In genomic region chr5:132103380-132103951, GRCh38 we compare ENCODE assay signal across 8 cellular contexts. TPM values are rescaled to one million over a fixed set of nuclear protein-coding genes. Genes with fewer than 3 reads are reported as not detected.
A peak's percentile ranks its signal among the peaks of the same experiment; 100 is the strongest.
DNase-seq lines count a peak whose midpoint lies in the region; ATAC-seq and TF ChIP-seq lines count a peak whose summit lies in the region.

No MANE protein-coding gene starts in this region.

- H3K79me1 ChIP-seq in trophoblast cell (ENCODE audit: low read length), result no peaks in the 10 kb centered on the region

- H3K27ac ChIP-seq in trophoblast cell (ENCODE audit: low read depth, low read length), result no peak overlapping the region

- H3K4me3 Mint-ChIP-seq in endothelial cell (ENCODE audit: unreplicated experiment), result no peak overlapping the region

- H3K14ac ChIP-seq in trophoblast cell (ENCODE audit: low read length), result no peak overlapping the region

- no peak overlapping the region for H3K18ac ChIP-seq in trophoblast cell (ENCODE audit: low read length)

- H3K9me3 ChIP-seq in trophoblast cell (ENCODE audit: insufficient read depth, low read depth, low read length), result no peaks in the 10 kb centered on the region

- no peak overlapping the region for H2BK5ac ChIP-seq in trophoblast cell (ENCODE audit: low read depth, low read length, poor library complexity)

- no peaks in the 10 kb centered on the region for H3K27me3 ChIP-seq in trophoblast cell (ENCODE audit: insufficient read depth, low read length)

- no peaks in the 10 kb centered on the region for H3K4me1 ChIP-seq in trophoblast cell (ENCODE audit: control insufficient read depth in 1 of 2, insufficient read depth in 2 of 2, low read length in 2 of 2)

- no peak overlapping the region for H3K4me2 ChIP-seq in trophoblast cell (ENCODE audit: low read length)

- TF ChIP-seq CTCF in GM13976 (IDR thresholded peaks at IDR 0.05; ENCODE audit: borderline replicate concordance, control extremely low read depth, extremely low read depth, insufficient read depth, missing control alignments), result peak; percentile 5
- TF ChIP-seq CTCF in NB4 (IDR thresholded peaks at IDR 0.05; ENCODE audit: low read depth, low read length), result no peak
- TF ChIP-seq CTCF in endothelial cell (IDR thresholded peaks at IDR 0.05; ENCODE audit: unreplicated experiment), result no peak

- H3K27ac Mint-ChIP-seq in endothelial cell (ENCODE audit: unreplicated experiment), result no peak overlapping the region

- H3K4me1 Mint-ChIP-seq in endothelial cell (ENCODE audit: unreplicated experiment), result no peaks in the 10 kb centered on the region

- no peak overlapping the region for H2BK120ac ChIP-seq in trophoblast cell (ENCODE audit: insufficient read depth, low read length, poor library complexity)

- ATAC-seq in HG02610 (IDR thresholded peaks at IDR 0.05; ENCODE audit: unreplicated experiment), result peak; percentile 50

- no peak overlapping the region for H4K8ac ChIP-seq in trophoblast cell (ENCODE audit: low read depth, low read length)

- DNase-seq in GM13976 (ENCODE audit: low spot score), result peak; percentile 78
- peak; percentile 72 for DNase-seq in NB4 (ENCODE audit: low read depth)
- peak; percentile 60 for DNase-seq in activated CD8-positive, alpha-beta memory T cell treated with anti-CD3 and anti-CD28 coated beads, Interleukin-2, amount 50 U/mL, for 4 hours
- DNase-seq in fibroblast of gingiva (ENCODE audit: low read depth), result peak; percentile 86
- DNase-seq in trophoblast cell, result peak; percentile 48 to 71
- DNase-seq in GDM1 (lab: John Stamatoyannopoulos, UW), result no peak
- no peak for DNase-seq in endothelial cell (ENCODE audit: low spot score)

- H4K12ac ChIP-seq in trophoblast cell (ENCODE audit: low read depth, low read length), result no peak overlapping the region

- no peaks in the 10 kb centered on the region for H3K79me2 ChIP-seq in trophoblast cell (ENCODE audit: control insufficient read depth, insufficient read depth, low read length, poor library complexity)

- no peak overlapping the region for H3K4ac ChIP-seq in trophoblast cell (ENCODE audit: low read depth, low read length)

- no peak overlapping the region for H3K23ac ChIP-seq in trophoblast cell (ENCODE audit: low read length)

- H2BK12ac ChIP-seq in trophoblast cell (ENCODE audit: low read length), result no peak overlapping the region

- H3K27me3 Mint-ChIP-seq in endothelial cell (ENCODE audit: unreplicated experiment), result peaks cover 9% of the 10 kb centered on the region

- no peaks in the 10 kb centered on the region for H3K36me3 Mint-ChIP-seq in endothelial cell (ENCODE audit: low read depth, unreplicated experiment)

- no peak overlapping the region for H2AK5ac ChIP-seq in trophoblast cell (ENCODE audit: low read length)

- no peak overlapping the region for H2AFZ ChIP-seq in trophoblast cell (ENCODE audit: insufficient read depth, low read length, poor library complexity)

- in situ Hi-C loops in GM13976 (cut with MboI; ENCODE audit: low sequenced_read_pairs, unreplicated experiment), result no loop called here

- H3K4me3 ChIP-seq in NB4 (ENCODE audit: low read depth, low read length) (no peak overlapping the region), trophoblast cell (ENCODE audit: low read depth, low read length) (no peak overlapping the region)

- no peaks in the 10 kb centered on the region for H3K36me3 ChIP-seq in trophoblast cell (ENCODE audit: control insufficient read depth in 1 of 2, insufficient read depth in 2 of 2, low read length in 2 of 2)

- H4K91ac ChIP-seq in trophoblast cell (ENCODE audit: low read depth, low read length), result no peak overlapping the region

- H3K9me3 Mint-ChIP-seq in endothelial cell (ENCODE audit: unreplicated experiment), result no peaks in the 10 kb centered on the region

- no peak for TF ChIP-seq POLR2A in NB4 (IDR thresholded peaks at IDR 0.05; ENCODE audit: extremely low read depth, insufficient read length)

- H3K9ac ChIP-seq in trophoblast cell (ENCODE audit: low read length), result no peak overlapping the region

RNA-seq across cellular contexts. Expression of gene CSF2, which starts 29.9 kb away (rescaled TPM):
- not detected in 2 replicates for polyA plus RNA-seq in trophoblast cell (2013)
- not detected for total RNA-seq in endothelial cell (ENCODE audit: unreplicated experiment)

RNA-seq across cellular contexts. Expression of gene IL3, which starts 43.0 kb away (rescaled TPM):
- not detected in 2 replicates for polyA plus RNA-seq in trophoblast cell (2013)
- total RNA-seq in endothelial cell (ENCODE audit: unreplicated experiment), result not detected

Comparison
In these comparisons a context has a peak if more than half of its experiments do, and no peak if none do; other contexts are left out.
1. DNase-seq: peak in GM13976 (single experiment), NB4 (single experiment), activated CD8-positive, alpha-beta memory T cell treated with anti-CD3 and anti-CD28 coated beads, Interleukin-2, amount 50 U/mL, for 4 hours (single experiment), fibroblast of gingiva (single experiment) and trophoblast cell (2 of 2); none in GDM1 (single experiment) and endothelial cell (single experiment).